ENCODE assay signal across 1 cellular context in genomic region chr12:29582156-29582555, GRCh38.
TF ChIP-seq lines count a peak whose summit lies in the region.

No MANE protein-coding gene starts in this region.

TF ChIP-seq in endothelial cell of umbilical vein, 7 proteins besides CTCF, POLR2A, EP300 and RAD21 (continued from another document):
- TF ChIP-seq MAX (IDR thresholded peaks at IDR 0.05; ENCODE audit: insufficient read depth, insufficient read length) (no peak), POLR2AphosphoS5 (IDR thresholded peaks at IDR 0.05; ENCODE audit: insufficient read depth, low read depth, low read length) (no peak), MYC (IDR thresholded peaks at IDR 0.05; ENCODE audit: low read depth, low read length) (no peak), JUN (IDR thresholded peaks at IDR 0.05; ENCODE audit: borderline replicate concordance, insufficient read depth, insufficient read length, low read depth) (no peak)
